In the genomic region with DNA sequence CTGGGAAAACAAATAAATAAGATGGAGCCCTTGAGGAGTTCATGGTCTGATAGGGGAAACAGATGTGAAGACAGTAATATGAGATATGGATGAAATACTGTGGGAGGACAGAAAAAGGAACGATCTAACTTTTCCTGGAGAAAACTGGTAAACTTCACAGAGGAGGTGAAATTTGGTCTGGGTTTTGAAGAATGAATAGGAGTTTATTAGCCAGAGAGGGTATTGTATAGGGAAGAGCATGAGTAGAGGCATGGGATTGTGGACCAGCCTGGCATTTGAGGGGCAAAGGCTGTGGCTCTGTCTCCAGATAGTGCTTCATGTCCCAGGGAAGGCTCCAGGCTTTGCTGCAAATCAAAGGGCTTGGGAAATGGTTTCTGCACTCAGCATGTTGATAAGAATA, we compare ENCODE assay signal across 2 cellular contexts.
TF ChIP-seq lines count a peak whose summit lies in the region.

No MANE protein-coding gene starts in this region.

TF ChIP-seq in SK-N-SH, 30 proteins besides CTCF, POLR2A, EP300 and RAD21 (continued from another document):
- TF ChIP-seq, protein P1, sequence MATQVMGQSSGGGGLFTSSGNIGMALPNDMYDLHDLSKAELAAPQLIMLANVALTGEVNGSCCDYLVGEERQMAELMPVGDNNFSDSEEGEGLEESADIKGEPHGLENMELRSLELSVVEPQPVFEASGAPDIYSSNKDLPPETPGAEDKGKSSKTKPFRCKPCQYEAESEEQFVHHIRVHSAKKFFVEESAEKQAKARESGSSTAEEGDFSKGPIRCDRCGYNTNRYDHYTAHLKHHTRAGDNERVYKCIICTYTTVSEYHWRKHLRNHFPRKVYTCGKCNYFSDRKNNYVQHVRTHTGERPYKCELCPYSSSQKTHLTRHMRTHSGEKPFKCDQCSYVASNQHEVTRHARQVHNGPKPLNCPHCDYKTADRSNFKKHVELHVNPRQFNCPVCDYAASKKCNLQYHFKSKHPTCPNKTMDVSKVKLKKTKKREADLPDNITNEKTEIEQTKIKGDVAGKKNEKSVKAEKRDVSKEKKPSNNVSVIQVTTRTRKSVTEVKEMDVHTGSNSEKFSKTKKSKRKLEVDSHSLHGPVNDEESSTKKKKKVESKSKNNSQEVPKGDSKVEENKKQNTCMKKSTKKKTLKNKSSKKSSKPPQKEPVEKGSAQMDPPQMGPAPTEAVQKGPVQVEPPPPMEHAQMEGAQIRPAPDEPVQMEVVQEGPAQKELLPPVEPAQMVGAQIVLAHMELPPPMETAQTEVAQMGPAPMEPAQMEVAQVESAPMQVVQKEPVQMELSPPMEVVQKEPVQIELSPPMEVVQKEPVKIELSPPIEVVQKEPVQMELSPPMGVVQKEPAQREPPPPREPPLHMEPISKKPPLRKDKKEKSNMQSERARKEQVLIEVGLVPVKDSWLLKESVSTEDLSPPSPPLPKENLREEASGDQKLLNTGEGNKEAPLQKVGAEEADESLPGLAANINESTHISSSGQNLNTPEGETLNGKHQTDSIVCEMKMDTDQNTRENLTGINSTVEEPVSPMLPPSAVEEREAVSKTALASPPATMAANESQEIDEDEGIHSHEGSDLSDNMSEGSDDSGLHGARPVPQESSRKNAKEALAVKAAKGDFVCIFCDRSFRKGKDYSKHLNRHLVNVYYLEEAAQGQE (IDR thresholded peaks at IDR 0.05; ENCODE audit: low read depth, low read length) = no peak
- TF ChIP-seq NRF1 (IDR thresholded peaks at IDR 0.05; ENCODE audit: low read depth, low read length) (no peak), TAF1 (IDR thresholded peaks at IDR 0.05; ENCODE audit: borderline replicate concordance, low read depth, low read length) (no peak), SMC3 (IDR thresholded peaks at IDR 0.05; ENCODE audit: low read depth, low read length) (no peak), CHD2 (IDR thresholded peaks at IDR 0.05; ENCODE audit: low read length, partially characterized antibody) (no peak), NFIC (IDR thresholded peaks at IDR 0.05; ENCODE audit: borderline replicate concordance) (no peak), POLR2AphosphoS5 (IDR thresholded peaks at IDR 0.05; ENCODE audit: low read depth, low read length) (no peak), SIN3A (IDR thresholded peaks at IDR 0.05; ENCODE audit: borderline replicate concordance, low read depth, low read length) (no peak), JUND (IDR thresholded peaks at IDR 0.05) (no peak), EZH2phosphoT487 (IDR thresholded peaks at IDR 0.05; ENCODE audit: borderline replicate concordance, low read depth) (no peak)

TF ChIP-seq in HEK293, 187 proteins besides CTCF, POLR2A, EP300 and RAD21:
- TF ChIP-seq, protein P2, sequence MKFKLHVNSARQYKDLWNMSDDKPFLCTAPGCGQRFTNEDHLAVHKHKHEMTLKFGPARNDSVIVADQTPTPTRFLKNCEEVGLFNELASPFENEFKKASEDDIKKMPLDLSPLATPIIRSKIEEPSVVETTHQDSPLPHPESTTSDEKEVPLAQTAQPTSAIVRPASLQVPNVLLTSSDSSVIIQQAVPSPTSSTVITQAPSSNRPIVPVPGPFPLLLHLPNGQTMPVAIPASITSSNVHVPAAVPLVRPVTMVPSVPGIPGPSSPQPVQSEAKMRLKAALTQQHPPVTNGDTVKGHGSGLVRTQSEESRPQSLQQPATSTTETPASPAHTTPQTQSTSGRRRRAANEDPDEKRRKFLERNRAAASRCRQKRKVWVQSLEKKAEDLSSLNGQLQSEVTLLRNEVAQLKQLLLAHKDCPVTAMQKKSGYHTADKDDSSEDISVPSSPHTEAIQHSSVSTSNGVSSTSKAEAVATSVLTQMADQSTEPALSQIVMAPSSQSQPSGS (tag by site-specific recombination; IDR thresholded peaks at IDR 0.05; ENCODE audit: low read depth) = no peak
- TF ChIP-seq ZNF221 (tag by site-specific recombination; IDR thresholded peaks at IDR 0.05; ENCODE audit: borderline replicate concordance) (no peak), MYNN (tag by site-specific recombination; IDR thresholded peaks at IDR 0.05; ENCODE audit: borderline replicate concordance) (no peak), ZFP3 (tag by site-specific recombination; IDR thresholded peaks at IDR 0.05; ENCODE audit: low read depth) (peak; percentile 84), ZNF394 (tag by site-specific recombination; IDR thresholded peaks at IDR 0.05; ENCODE audit: borderline replicate concordance) (no peak), ZNF777 (tag by site-specific recombination; IDR thresholded peaks at IDR 0.05; ENCODE audit: borderline replicate concordance) (no peak), ZNF426 (tag by site-specific recombination; IDR thresholded peaks at IDR 0.05) (no peak)
- TF ChIP-seq, protein P3, sequence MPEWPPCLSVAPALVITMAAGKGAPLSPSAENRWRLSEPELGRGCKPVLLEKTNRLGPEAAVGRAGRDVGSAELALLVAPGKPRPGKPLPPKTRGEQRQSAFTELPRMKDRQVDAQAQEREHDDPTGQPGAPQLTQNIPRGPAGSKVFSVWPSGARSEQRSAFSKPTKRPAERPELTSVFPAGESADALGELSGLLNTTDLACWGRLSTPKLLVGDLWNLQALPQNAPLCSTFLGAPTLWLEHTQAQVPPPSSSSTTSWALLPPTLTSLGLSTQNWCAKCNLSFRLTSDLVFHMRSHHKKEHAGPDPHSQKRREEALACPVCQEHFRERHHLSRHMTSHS (tag by site-specific recombination; IDR thresholded peaks at IDR 0.05) = no peak
